ENCODE assay signal across 10 cellular contexts in the genomic region with DNA sequence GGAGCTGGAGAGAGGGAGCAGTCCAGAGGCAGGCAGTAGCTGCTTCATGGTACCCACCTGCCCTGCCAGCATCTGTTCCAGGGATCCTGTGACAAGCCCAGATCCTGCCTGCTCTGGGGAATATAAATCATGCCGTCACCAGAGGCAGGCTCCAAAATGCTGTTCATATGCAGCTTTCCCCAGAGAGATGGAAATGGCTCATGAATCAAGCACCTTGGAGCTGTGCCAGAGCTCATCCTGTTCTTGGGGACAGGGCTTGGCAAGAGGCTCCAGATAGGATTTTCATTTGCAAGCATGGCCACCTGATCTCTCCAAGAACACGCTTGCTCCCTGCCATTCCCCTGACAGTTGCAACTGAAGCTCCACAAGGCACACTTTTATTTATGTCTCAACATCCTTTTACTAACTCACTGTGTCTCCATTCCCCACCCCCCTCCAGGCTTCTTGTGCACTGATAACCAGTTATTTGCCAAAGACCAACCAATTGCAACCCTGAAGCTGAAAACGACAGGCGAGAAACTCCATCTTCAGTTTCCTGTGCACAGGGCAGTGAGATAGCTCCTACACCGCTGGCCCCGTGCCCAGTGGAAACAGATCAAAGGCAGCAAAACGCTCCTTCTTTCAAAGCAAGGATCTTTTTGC.
DNase-seq lines count a peak whose midpoint lies in the region; ATAC-seq and FAIRE-seq lines count a peak whose summit lies in the region.
"Had no signal": no experiment of that assay in that cellular context is flagged by ENCODE, and none has a peak within 500 bp of the region (broad histone marks: within the 10 kb centered on the region; RNA-seq: fewer than 3 reads in every experiment).

No MANE protein-coding gene starts in this region.

- no peak overlapping the region for H3K9ac ChIP-seq in adipocyte (ENCODE audit: low read length)

- ATAC-seq in right cardiac atrium = peak; percentile 88 to 90
- ATAC-seq: CD8-positive, alpha-beta T cell had no signal

- H3K27me3 ChIP-seq in adipocyte (replicated peaks; ENCODE audit: control insufficient read depth, insufficient read depth, low read length) = no peaks in the 10 kb centered on the region
- no peaks in the 10 kb centered on the region for H3K27me3 ChIP-seq in right cardiac atrium (ENCODE audit: control insufficient read depth, insufficient read depth)

- peaks cover 3% of the 10 kb centered on the region for H3K36me3 ChIP-seq in adipocyte (ENCODE audit: control insufficient read depth, insufficient read depth, low read length, severe bottlenecking)

- no peak for FAIRE-seq in GM19239 (lab: Jason Lieb, UNC)
- FAIRE-seq: islet of Langerhans had no signal

- H3K4me1 ChIP-seq in adipocyte (ENCODE audit: control insufficient read depth, insufficient read depth, low read length) = peaks cover 15% of the 10 kb centered on the region
- peaks cover 17% of the 10 kb centered on the region for H3K4me1 ChIP-seq in right cardiac atrium (ENCODE audit: control insufficient read depth, insufficient read depth, low read length)

- H3K4me3 ChIP-seq in adipocyte (ENCODE audit: low read length) (no peak overlapping the region), right cardiac atrium (ENCODE audit: low read length) (no peak overlapping the region)

- H3K9me3 ChIP-seq in adipocyte (ENCODE audit: control insufficient read depth, low read length) = no peaks in the 10 kb centered on the region
- H3K9me3 ChIP-seq in right cardiac atrium (ENCODE audit: control insufficient read depth, low read length) = no peaks in the 10 kb centered on the region

- intact Hi-C loops in right cardiac atrium (cut with DNase I) = no loop called here

- DNase-seq in stimulated activated naive CD4-positive, alpha-beta T cell (lab: John Stamatoyannopoulos, UW) = peak in 5 of 6 experiments; percentile 3 to 63 (median 26)
- DNase-seq in stimulated activated naive CD4-positive, alpha-beta T cell treated with Interleukin-2 at 50 U/mL for 16 hours (lab: John Stamatoyannopoulos, UW) = no peak
- DNase-seq in adipocyte (ENCODE audit: low read depth) = peak; percentile 53
- peak; percentile 86 to 92 (median 88) for DNase-seq in right cardiac atrium
- DNase-seq in stromal cell of bone marrow (ENCODE audit: low read depth) = peak; percentile 14
- DNase-seq in activated CD4-positive, CD25-positive, alpha-beta regulatory T cell (lab: John Stamatoyannopoulos, UW) = no peak
- DNase-seq in GM19239 (ENCODE audit: insufficient read length, low spot score) = no peak
- no peak for DNase-seq in activated effector memory CD4-positive, alpha-beta T cell treated with Interleukin-2 at 50 U/mL for 16 hours

- WGBS in right cardiac atrium = 9% methylated on average over 7 of the region's 7 CpGs

- peak overlapping the region; percentile 84 for H3K27ac ChIP-seq in right cardiac atrium (ENCODE audit: low read length)

Comparison
In these comparisons a context has a peak if more than half of its experiments do, and no peak if none do; other contexts are left out.
1. DNase-seq: peak in stimulated activated naive CD4-positive, alpha-beta T cell (5 of 6), adipocyte (single experiment), right cardiac atrium (3 of 3) and stromal cell of bone marrow (single experiment); none in stimulated activated naive CD4-positive, alpha-beta T cell treated with Interleukin-2 at 50 U/mL for 16 hours (single experiment), activated CD4-positive, CD25-positive, alpha-beta regulatory T cell (0 of 4), GM19239 (single experiment) and activated effector memory CD4-positive, alpha-beta T cell treated with Interleukin-2 at 50 U/mL for 16 hours (single experiment).